In genomic region chr6:158807515-158808441, GRCh38 we compare ENCODE assay signal across 1 cellular context.
TF ChIP-seq lines count a peak whose summit lies in the region.

No MANE protein-coding gene starts in this region.

TF ChIP-seq in HepG2, 621 proteins besides CTCF, POLR2A, EP300 and RAD21 (continued from another document):
- TF ChIP-seq ZNF574 (CRISPR knock-in tag; IDR thresholded peaks at IDR 0.05) = no peak
- TF ChIP-seq TAF1 (CRISPR knock-in tag; IDR thresholded peaks at IDR 0.05) = no peak
- TF ChIP-seq KDM2A (CRISPR knock-in tag; IDR thresholded peaks at IDR 0.05; ENCODE audit: borderline replicate concordance, low read depth) = no peak
- TF ChIP-seq SRSF4 (IDR thresholded peaks at IDR 0.05; ENCODE audit: low read depth, low read length, poor library complexity, severe bottlenecking) = no peak
- TF ChIP-seq TFAP4 (IDR thresholded peaks at IDR 0.05; ENCODE audit: borderline replicate concordance, low read depth) = no peak
- TF ChIP-seq ZNF350 (CRISPR knock-in tag; IDR thresholded peaks at IDR 0.05; ENCODE audit: borderline replicate concordance, low read depth) = no peak
- no peak for TF ChIP-seq CCDC6 (CRISPR knock-in tag; IDR thresholded peaks at IDR 0.05)
- no peak for TF ChIP-seq HDAC2 (CRISPR knock-in tag; IDR thresholded peaks at IDR 0.05)
- no peak for TF ChIP-seq HOXA5 (CRISPR knock-in tag; IDR thresholded peaks at IDR 0.05)
- no peak for TF ChIP-seq GZF1 (CRISPR knock-in tag; IDR thresholded peaks at IDR 0.05)
- no peak for TF ChIP-seq SNAPC4 (CRISPR knock-in tag; IDR thresholded peaks at IDR 0.05)
